Comparison of ENCODE assay signal across 8 cellular contexts in the genomic region with DNA sequence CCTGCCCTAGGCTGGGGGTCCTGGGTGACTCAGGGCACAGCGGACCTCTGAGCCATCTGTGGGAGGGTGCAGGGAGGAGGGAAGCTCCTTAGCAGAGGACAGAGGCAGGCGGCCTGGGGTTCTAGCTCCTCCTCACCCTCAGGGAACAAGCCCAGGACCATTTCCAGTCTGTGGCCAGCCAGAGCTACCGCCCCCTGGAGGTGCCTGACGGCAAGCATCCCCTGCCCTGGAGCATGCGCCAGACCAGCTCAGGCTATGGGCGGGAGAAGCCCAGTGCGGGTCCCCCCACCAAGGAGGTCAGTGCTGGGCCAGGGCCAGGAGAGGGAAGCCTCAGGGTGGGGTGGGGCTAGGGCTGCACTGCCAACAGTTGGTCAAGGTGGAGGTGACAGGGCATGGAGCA. TPM values are rescaled to one million over a fixed set of nuclear protein-coding genes. Genes with fewer than 3 reads are reported as not detected.
DNase-seq lines count a peak whose midpoint lies in the region; ATAC-seq and TF ChIP-seq lines count a peak whose summit lies in the region.

No MANE protein-coding gene starts in this region.

- intact Hi-C loops in psoas muscle (cut with DNase I): no loop called here

- TF ChIP-seq EP300 in gastroesophageal sphincter (IDR thresholded peaks at IDR 0.05): no peak

- H3K27ac ChIP-seq in OCI-LY3 (ENCODE audit: low read length) (no peak overlapping the region), caudate nucleus (ENCODE audit: low read depth, low read length) (peak overlapping the region; percentile 82), psoas muscle (no peak overlapping the region), gastroesophageal sphincter (no peak overlapping the region)

- H3K9me3 ChIP-seq in OCI-LY3 (ENCODE audit: insufficient read depth, low read length) (no peaks in the 10 kb centered on the region), psoas muscle (no peaks in the 10 kb centered on the region), gastroesophageal sphincter (no peaks in the 10 kb centered on the region)

- TF ChIP-seq POLR2A in gastroesophageal sphincter (IDR thresholded peaks at IDR 0.05): no peak

- H4K20me1 ChIP-seq in OCI-LY3 (ENCODE audit: insufficient read depth, low read length): no peaks in the 10 kb centered on the region

- H3K27me3 ChIP-seq in OCI-LY3 (ENCODE audit: low read depth, low read length) (no peaks in the 10 kb centered on the region), psoas muscle (ENCODE audit: insufficient read depth in 3 of 3, low read length in 2 of 3) (peaks cover 0 to 12% (median 7%) of the 10 kb centered on the region in 3 donors), gastroesophageal sphincter (peaks cover 23% of the 10 kb centered on the region)

- H3K4me1 ChIP-seq in OCI-LY3 (ENCODE audit: low read length): 0 out of 2 replicates have a peak, but pooled peaks cover 3% of the 10 kb centered on the region
- peaks cover 3% of the 10 kb centered on the region for H3K4me1 ChIP-seq in psoas muscle
- peaks cover 0 to 22% (median 10%) of the 10 kb centered on the region in 3 donors for H3K4me1 ChIP-seq in gastroesophageal sphincter

- DNase-seq in GM03348 (ENCODE audit: low spot score) (peak; percentile 73), caudate nucleus (lab: John Stamatoyannopoulos, UW) (no peak), psoas muscle (no peak), epidermal melanocyte (ENCODE audit: insufficient read length, low spot score) (no peak)
- DNase-seq in activated CD4-positive, CD25-positive, alpha-beta regulatory T cell treated with anti-CD3 and anti-CD28 coated beads, Interleukin-2, amount 50 U/mL, for 72 hours: no peak

- H2AFZ ChIP-seq in OCI-LY3 (ENCODE audit: low read depth, low read length): no peak overlapping the region

- H3K4me2 ChIP-seq in OCI-LY3 (ENCODE audit: low read length): no peak overlapping the region

- WGBS in psoas muscle, 3 donors: 29 to 35% (median 31%) methylated on average over 7 of the region's 7 CpGs
- no CpG with 5 or more reads among the region's 7 CpGs for WGBS in gastroesophageal sphincter (ENCODE audit: low coverage in 1 of 2), 2 donors

- H3K9ac ChIP-seq in OCI-LY3 (ENCODE audit: low read length): no peak overlapping the region

- H3K79me2 ChIP-seq in OCI-LY3 (ENCODE audit: low read length): no peaks in the 10 kb centered on the region

- H3K36me3 ChIP-seq in OCI-LY3 (replicated peaks; ENCODE audit: low read depth, low read length): no peaks in the 10 kb centered on the region
- H3K36me3 ChIP-seq in psoas muscle (ENCODE audit: insufficient read depth in 1 of 2, low read depth in 1 of 2): no peaks in the 10 kb centered on the region
- peaks cover 0 to 27% of the 10 kb centered on the region in 2 donors for H3K36me3 ChIP-seq in gastroesophageal sphincter

- peak; percentile 60 for TF ChIP-seq CTCF in OCI-LY3 (IDR thresholded peaks at IDR 0.05; ENCODE audit: low read depth, low read length)
- peak; percentile 42 for TF ChIP-seq CTCF in psoas muscle (IDR thresholded peaks at IDR 0.05)
- peak in 1 of 4 experiments; percentile 35 for TF ChIP-seq CTCF in gastroesophageal sphincter (IDR thresholded peaks at IDR 0.05)

- peak in 3 of 4 donors; percentile 25 to 64 (median 59) for ATAC-seq in psoas muscle
- ATAC-seq in GM19324 (IDR thresholded peaks at IDR 0.05; ENCODE audit: low FRiP score, unreplicated experiment): no peak
- ATAC-seq in gastroesophageal sphincter: no peak

- H3K4me3 ChIP-seq in OCI-LY3 (ENCODE audit: low read length): no peak overlapping the region
- no peak overlapping the region for H3K4me3 ChIP-seq in psoas muscle
- H3K4me3 ChIP-seq in gastroesophageal sphincter: no peak overlapping the region

RNA-seq across cellular contexts. Expression of gene LRRC10B, which starts 26.0 kb away (rescaled TPM):
- total RNA-seq in psoas muscle (under 1 TPM in 3 of 4 donors, not detected in 1; 0.27 to 0.69 (median 0.64) TPM), gastroesophageal sphincter (1 to 10 TPM in 2 of 4 donors, under 1 TPM in 2; 0.45 to 1.4 (median 1.1) TPM)
- polyA plus RNA-seq in psoas muscle: 1 to 10 TPM in 1 of 3 donors, under 1 TPM in 2; 0.24 to 2.1 (median 0.40) TPM

RNA-seq across cellular contexts. Expression of gene SDHAF2, which starts 52.6 kb away (rescaled TPM):
- total RNA-seq in psoas muscle: 10 to 100 TPM; 29.4 to 45.2 (median 33.7) TPM
- 100 to 1,000 TPM in 1 of 3 donors, 10 to 100 TPM in 2; 52.7 to 103 (median 84.4) TPM for polyA plus RNA-seq in psoas muscle
- total RNA-seq in gastroesophageal sphincter: 10 to 100 TPM; 32.5 to 71.1 (median 48.3) TPM

RNA-seq across cellular contexts. Expression of gene CPSF7, which starts 52.7 kb away (rescaled TPM):
- total RNA-seq in psoas muscle (10 to 100 TPM; 51.1 to 66.2 (median 55.4) TPM), gastroesophageal sphincter (10 to 100 TPM; 36.6 to 50.4 (median 43.7) TPM)
- polyA plus RNA-seq in psoas muscle: 10 to 100 TPM; 28.2 to 48.2 (median 39.9) TPM

Comparison
In these comparisons a context has a peak if more than half of its experiments do, and no peak if none do; other contexts are left out.
1. ATAC-seq: peak in psoas muscle (3 of 4); none in GM19324 (single experiment) and gastroesophageal sphincter (single experiment).